13 cellular contexts compared by ENCODE assay signal in the genomic region with DNA sequence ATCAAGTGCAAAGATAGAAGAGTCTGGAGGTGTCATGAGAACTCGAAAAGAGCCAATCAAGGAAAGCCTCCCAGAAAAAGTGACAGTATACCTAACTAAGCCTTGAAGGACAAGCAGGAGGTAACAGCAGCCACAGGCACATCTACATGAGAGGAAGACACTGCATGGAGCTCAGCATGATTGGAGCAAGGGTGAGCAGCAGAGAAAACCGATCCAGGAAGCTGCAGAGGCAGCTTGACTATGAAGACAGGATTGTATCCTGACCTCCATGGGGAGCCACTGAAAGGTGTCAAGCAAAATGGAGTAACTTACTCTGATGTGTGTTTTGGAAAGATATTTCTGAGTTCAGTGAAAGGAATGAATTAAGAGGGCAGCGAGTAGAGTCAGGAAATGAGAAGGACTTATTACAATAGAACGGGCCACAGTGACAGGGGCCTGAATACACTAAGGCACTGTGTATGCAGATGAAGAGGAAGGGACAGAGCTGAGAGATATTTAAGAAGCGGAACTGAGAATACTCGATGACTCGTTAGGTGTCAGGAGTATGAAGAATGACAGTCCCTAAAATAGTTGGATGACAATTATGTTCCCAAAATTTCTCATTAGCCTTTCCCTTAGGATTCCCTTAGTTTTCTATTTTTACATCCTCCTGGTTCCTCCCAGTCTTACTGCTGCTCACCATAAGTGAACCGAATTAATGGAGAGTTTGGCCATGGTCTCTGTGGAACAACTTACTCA.
DNase-seq lines count a peak whose midpoint lies in the region; ATAC-seq and TF ChIP-seq lines count a peak whose summit lies in the region.
"Had no signal": no experiment of that assay in that cellular context is flagged by ENCODE, and none has a peak within 500 bp of the region (broad histone marks: within the 10 kb centered on the region; RNA-seq: fewer than 3 reads in every experiment).

No MANE protein-coding gene starts in this region.

- H3K27ac ChIP-seq in smooth muscle cell (ENCODE audit: low read depth), result peak overlapping the region; percentile 35
- H3K27ac ChIP-seq in neural progenitor cell, result no peak overlapping the region
- H3K27ac ChIP-seq: 22Rv1 had no signal

- no peak overlapping the region for H3K27ac Mint-ChIP-seq in neural progenitor cell
- H3K27ac Mint-ChIP-seq: activated T-helper 17 cell treated with anti-CD3 and anti-CD28 coated beads, Interleukin-2, amount 50 U/mL, for 72 hours had no signal

- no peaks in the 10 kb centered on the region for H3K36me3 ChIP-seq in smooth muscle cell (ENCODE audit: low read depth)
- H3K36me3 ChIP-seq in neural progenitor cell, result no peaks in the 10 kb centered on the region

- no peaks in the 10 kb centered on the region for H3K9me3 ChIP-seq in smooth muscle cell (replicated peaks; ENCODE audit: low read depth)
- H3K9me3 ChIP-seq in neural progenitor cell (ENCODE audit: low read depth), result no peaks in the 10 kb centered on the region

- H3K9me3 Mint-ChIP-seq in neural progenitor cell, result no peaks in the 10 kb centered on the region
- H3K9me3 Mint-ChIP-seq: activated T-helper 17 cell treated with anti-CD3 and anti-CD28 coated beads, Interleukin-2, amount 50 U/mL, for 72 hours had no signal

- H3K79me2 ChIP-seq in smooth muscle cell (ENCODE audit: low read depth) (no peaks in the 10 kb centered on the region), neural progenitor cell (ENCODE audit: low read depth) (no peaks in the 10 kb centered on the region)

- 72% methylated on average over 8 of the region's 8 CpGs for WGBS in smooth muscle cell (ENCODE audit: low lambda C conversion rate)

- H2AFZ ChIP-seq in smooth muscle cell (ENCODE audit: low read depth) (no peak overlapping the region), neural progenitor cell (replicated peaks) (no peak overlapping the region)

- no peak for TF ChIP-seq CTCF in smooth muscle cell (IDR thresholded peaks at IDR 0.05; ENCODE audit: borderline replicate concordance, insufficient read depth, poor library complexity, severe bottlenecking)
- no peak for TF ChIP-seq CTCF in neural progenitor cell (IDR thresholded peaks at IDR 0.05)

- no peaks in the 10 kb centered on the region for H4K20me1 ChIP-seq in smooth muscle cell (ENCODE audit: low read depth)
- H4K20me1 ChIP-seq in neural progenitor cell (ENCODE audit: low read depth), result no peaks in the 10 kb centered on the region

- ATAC-seq in HG02981 (IDR thresholded peaks at IDR 0.05; ENCODE audit: unreplicated experiment), result peak; percentile 65
- ATAC-seq: activated T-helper 17 cell treated with anti-CD3 and anti-CD28 coated beads, Interleukin-2, amount 50 U/mL, for 72 hours; left colon had no signal

- H3K27me3 ChIP-seq in smooth muscle cell (ENCODE audit: low read depth) (no peaks in the 10 kb centered on the region), neural progenitor cell (no peaks in the 10 kb centered on the region)

- H3K9ac ChIP-seq in smooth muscle cell (ENCODE audit: low read depth) (no peak overlapping the region), neural progenitor cell (no peak overlapping the region)

- H3F3A ChIP-seq in smooth muscle cell (ENCODE audit: low read depth) (no peaks in the 10 kb centered on the region), neural progenitor cell (ENCODE audit: low read depth) (no peaks in the 10 kb centered on the region)

- peak; percentile 43 for DNase-seq in SIG-M5 treated with dmso at 0.1 percent for 504 hours (lab: John Stamatoyannopoulos, UW; ENCODE audit: unreplicated experiment)
- DNase-seq in SIG-M5 (lab: John Stamatoyannopoulos, UW), result no peak
- peak; percentile 51 for DNase-seq in RPMI8226
- no peak for DNase-seq in smooth muscle cell (lab: John Stamatoyannopoulos, UW; ENCODE audit: unreplicated experiment)
- no peak for DNase-seq in neural progenitor cell (ENCODE audit: low spot score)
- DNase-seq in DMS 273 (lab: John Stamatoyannopoulos, UW; ENCODE audit: unreplicated experiment), result no peak
- DNase-seq in NCI-H2196 treated with DMSO at 0.1 percent for 48 hours (lab: John Stamatoyannopoulos, UW; ENCODE audit: unreplicated experiment), result no peak
- DNase-seq: cerebellar nuclear complex, EL, left colon had no signal

- no peaks in the 10 kb centered on the region for H3K27me3 Mint-ChIP-seq in neural progenitor cell (ENCODE audit: insufficient read depth, low read depth)

- peaks cover 23% of the 10 kb centered on the region for H3K4me1 Mint-ChIP-seq in neural progenitor cell
- H3K4me1 Mint-ChIP-seq: activated T-helper 17 cell treated with anti-CD3 and anti-CD28 coated beads, Interleukin-2, amount 50 U/mL, for 72 hours had no signal

- H3K4me3 ChIP-seq in smooth muscle cell, result no peak overlapping the region
- no peak overlapping the region for H3K4me3 ChIP-seq in neural progenitor cell

- H3K4me2 ChIP-seq in smooth muscle cell (no peak overlapping the region), neural progenitor cell (no peak overlapping the region)

- H3K4me1 ChIP-seq in smooth muscle cell (ENCODE audit: low read depth) (no peaks in the 10 kb centered on the region), neural progenitor cell (no peaks in the 10 kb centered on the region)

- no peak overlapping the region for H3K4me3 Mint-ChIP-seq in neural progenitor cell
- H3K4me3 Mint-ChIP-seq: activated T-helper 17 cell treated with anti-CD3 and anti-CD28 coated beads, Interleukin-2, amount 50 U/mL, for 72 hours had no signal

- H3K36me3 Mint-ChIP-seq in neural progenitor cell, result no peaks in the 10 kb centered on the region

Comparison
In these comparisons a context has a peak if more than half of its experiments do, and no peak if none do; other contexts are left out.
1. DNase-seq: peak in SIG-M5 treated with dmso at 0.1 percent for 504 hours (single experiment) and RPMI8226 (single experiment); none in SIG-M5 (single experiment), smooth muscle cell (single experiment), neural progenitor cell (single experiment), DMS 273 (single experiment) and NCI-H2196 treated with DMSO at 0.1 percent for 48 hours (single experiment).